In the genomic region with DNA sequence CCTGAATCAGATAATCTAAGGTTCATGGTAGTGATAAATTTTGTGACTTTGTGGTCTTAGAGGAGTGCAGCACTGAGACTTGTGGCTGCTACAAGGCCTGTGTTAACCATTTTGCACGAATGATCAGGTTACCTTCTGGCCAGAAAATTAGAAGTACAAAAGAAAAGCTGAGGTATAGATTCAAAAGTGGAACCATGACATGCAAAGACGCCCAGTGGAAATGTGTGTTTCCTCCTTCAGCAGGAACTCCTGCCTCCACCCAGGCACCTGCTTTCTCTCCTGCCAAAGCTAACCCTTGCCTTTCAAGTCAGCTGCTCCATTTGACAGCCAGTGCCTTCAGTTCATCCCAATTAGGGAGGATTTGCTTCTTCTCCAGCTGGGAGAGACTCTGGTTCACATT, we compare ENCODE assay signal across 1 cellular context.
TF ChIP-seq lines count a peak whose summit lies in the region.

No MANE protein-coding gene starts in this region.

TF ChIP-seq in GM12878, 131 proteins besides CTCF, POLR2A, EP300 and RAD21:
- TF ChIP-seq CUX1 (IDR thresholded peaks at IDR 0.05; ENCODE audit: insufficient replicate concordance, low read depth, low read length) (no peak), RUNX3 (IDR thresholded peaks at IDR 0.05; ENCODE audit: low read length) (peak; percentile 44), YY1 (IDR thresholded peaks at IDR 0.05; ENCODE audit: low read depth, low read length) (no peak), TCF12 (IDR thresholded peaks at IDR 0.05; ENCODE audit: low read depth, low read length) (0 out of 2 replicates have a peak, but pooled peaks have one; percentile 22)
